In genomic region chr12:106956048-106956935, GRCh38 we compare ENCODE assay signal across 1 cellular context.
A peak's percentile ranks its signal among the peaks of the same experiment; 100 is the strongest.
TF ChIP-seq lines count a peak whose summit lies in the region.

No MANE protein-coding gene starts in this region.

TF ChIP-seq in GM12878, 131 proteins besides CTCF, POLR2A, EP300 and RAD21 (continued from another document):
- TF ChIP-seq NR2C2 (IDR thresholded peaks at IDR 0.05; ENCODE audit: borderline replicate concordance, control insufficient read depth, insufficient read length, low read depth), result no peak
- TF ChIP-seq SRF (IDR thresholded peaks at IDR 0.05; ENCODE audit: low read depth in 2 of 2, low read length in 2 of 2), result 0 out of 4 replicates have a peak, but pooled peaks of 1 of the 2 experiments have one; percentile 0
- TF ChIP-seq ETV6 (conservative IDR thresholded peaks at IDR 0.05 in 1 of 2, IDR thresholded peaks at IDR 0.05 in 1 of 2; ENCODE audit: borderline replicate concordance in 1 of 2, low read depth in 1 of 2), result no peak
- TF ChIP-seq EZH2 (IDR thresholded peaks at IDR 0.05; ENCODE audit: borderline replicate concordance, control insufficient read depth, low read depth, low read length), result no peak
- TF ChIP-seq SIN3A (IDR thresholded peaks at IDR 0.05; ENCODE audit: low read depth, low read length), result 0 out of 2 replicates have a peak, but pooled peaks have one; percentile 16
- 0 out of 2 replicates have a peak, but pooled peaks have one; percentile 40 for TF ChIP-seq ZNF687 (IDR thresholded peaks at IDR 0.05)
- no peak for TF ChIP-seq TARDBP (IDR thresholded peaks at IDR 0.05; ENCODE audit: borderline replicate concordance)
- no peak for TF ChIP-seq ASH2L (IDR thresholded peaks at IDR 0.05; ENCODE audit: borderline replicate concordance, low read depth)
- no peak for TF ChIP-seq SREBF2 (IDR thresholded peaks at IDR 0.05; ENCODE audit: low read length)
- 0 out of 2 replicates have a peak, but pooled peaks have one; percentile 3 for TF ChIP-seq MTA2 (IDR thresholded peaks at IDR 0.05; ENCODE audit: low read depth)
- TF ChIP-seq ZNF24 (IDR thresholded peaks at IDR 0.05), result no peak
- peak; percentile 17 for TF ChIP-seq POLR2AphosphoS5 (IDR thresholded peaks at IDR 0.05; ENCODE audit: low read length)
- TF ChIP-seq CBFB (IDR thresholded peaks at IDR 0.05; ENCODE audit: low read depth), result no peak
- no peak for TF ChIP-seq HSF1 (IDR thresholded peaks at IDR 0.05; ENCODE audit: low read depth, low read length)
- TF ChIP-seq SPI1 (IDR thresholded peaks at IDR 0.05; ENCODE audit: borderline replicate concordance, insufficient read depth, low read depth, low read length), result no peak
- no peak for TF ChIP-seq BACH1 (IDR thresholded peaks at IDR 0.05; ENCODE audit: borderline replicate concordance)
- no peak for TF ChIP-seq CEBPB (IDR thresholded peaks at IDR 0.05; ENCODE audit: borderline replicate concordance in 1 of 2, low read depth in 2 of 2, low read length in 2 of 2)
- TF ChIP-seq EGR1 (IDR thresholded peaks at IDR 0.05; ENCODE audit: borderline replicate concordance in 1 of 2, low read depth in 2 of 2, low read length in 2 of 2), result peak in 1 of 2 experiments; percentile 49; a peak in 1 of 3 replicates
- peak; percentile 8 to 18; a peak in 1 of 4 replicates for TF ChIP-seq IKZF2 (IDR thresholded peaks at IDR 0.05)
- TF ChIP-seq ZBTB4 (CRISPR knock-in tag; IDR thresholded peaks at IDR 0.05), result no peak
- no peak for TF ChIP-seq MTA3 (IDR thresholded peaks at IDR 0.05; ENCODE audit: borderline replicate concordance, low read length)
- TF ChIP-seq PKNOX1 (IDR thresholded peaks at IDR 0.05), result peak; percentile 78
- TF ChIP-seq CBX5 (IDR thresholded peaks at IDR 0.05; ENCODE audit: low read depth), result no peak
- TF ChIP-seq ZNF384 (IDR thresholded peaks at IDR 0.05; ENCODE audit: borderline replicate concordance, low read depth, low read length), result peak; percentile 38; the same call in 1 of the 2 replicates
